Comparison of ENCODE assay signal across 17 cellular contexts in genomic region chr5:88401671-88402070, GRCh38.
DNase-seq lines count a peak whose midpoint lies in the region; ATAC-seq, FAIRE-seq and TF ChIP-seq lines count a peak whose summit lies in the region.
"Had no signal": no experiment of that assay in that cellular context is flagged by ENCODE, and none has a peak within 500 bp of the region (broad histone marks: within the 10 kb centered on the region; RNA-seq: fewer than 3 reads in every experiment).

No MANE protein-coding gene starts in this region.

- POLR2A ChIA-PET in RWPE1 (lab: Yijun Ruan, JAX; ENCODE audit: low non-redundant PET) = no interaction called here

- no peak for FAIRE-seq in astrocyte (lab: Jason Lieb, UNC)
- FAIRE-seq: A549, GM19239, H1 had no signal

- CTCF ChIA-PET in RWPE1 (lab: Yijun Ruan, JAX) = interaction anchor here (0.5 to 0.7 kb wide), 3 partner anchors 10 to 35 kb away, joined by 3 to 5 read pairs (median 3); no protein-coding TSS in a partner anchor

- ATAC-seq in GM23338 (no peak), HG02623 (IDR thresholded peaks at IDR 0.05; ENCODE audit: unreplicated experiment) (no peak), left ventricle myocardium superior (no peak)
- ATAC-seq: A549 had no signal

- H3K4me1 Mint-ChIP-seq in GM23338 = peaks cover 37% of the 10 kb centered on the region
- H3K4me1 Mint-ChIP-seq in astrocyte (ENCODE audit: low read depth, unreplicated experiment) = peaks cover 11% of the 10 kb centered on the region

- DNase-seq in GM23338 (ENCODE audit: low spot score) = no peak
- DNase-seq in astrocyte (ENCODE audit: low read depth) = no peak
- peak; percentile 54 for DNase-seq in globus pallidus (ENCODE audit: low spot score)
- peak in 2 of 49 donors; percentile 11 to 27 for DNase-seq in substantia nigra (lab: John Stamatoyannopoulos, UW)
- DNase-seq in RWPE1 (ENCODE audit: low spot score) = no peak
- no peak for DNase-seq in left ventricle myocardium superior
- DNase-seq: BE2C; CD4-positive, alpha-beta memory T cell; DND-41; GF-D8 had no signal

- no peak for TF ChIP-seq CTCF in GM23338 (conservative IDR thresholded peaks at IDR 0.05; ENCODE audit: low read depth in 2 of 2)
- no peak for TF ChIP-seq CTCF in astrocyte (IDR thresholded peaks at IDR 0.05; ENCODE audit: insufficient read depth, low read depth, low read length)
- no peak for TF ChIP-seq CTCF in RWPE1 (conservative IDR thresholded peaks at IDR 0.05; ENCODE audit: low read depth)

- no peak overlapping the region for H3K27ac ChIP-seq in GM23338 (ENCODE audit: low read depth)
- H3K27ac ChIP-seq in astrocyte (ENCODE audit: low read depth, low read length) = no peak overlapping the region
- H3K27ac ChIP-seq in substantia nigra (ENCODE audit: low read depth, low read length, poor library complexity, severe bottlenecking) = peak overlapping the region; percentile 28
- no peak overlapping the region for H3K27ac ChIP-seq in RWPE1
- H3K27ac ChIP-seq: A549, C4-2B, HL-60 had no signal

- H3K79me2 ChIP-seq in GM23338 (replicated peaks; ENCODE audit: insufficient read depth) (no peaks in the 10 kb centered on the region), astrocyte (ENCODE audit: insufficient read depth, low read length) (no peaks in the 10 kb centered on the region)

- intact Hi-C loops in left ventricle myocardium superior (cut with micrococcal nuclease) = no loop called here

- H3K36me3 Mint-ChIP-seq in GM23338 (ENCODE audit: low read depth) = no peaks in the 10 kb centered on the region
- no peaks in the 10 kb centered on the region for H3K36me3 Mint-ChIP-seq in astrocyte (ENCODE audit: low read depth, unreplicated experiment)
- H3K36me3 Mint-ChIP-seq: CD4-positive, alpha-beta memory T cell had no signal

- no peaks in the 10 kb centered on the region for H3K9me3 ChIP-seq in astrocyte (ENCODE audit: insufficient read depth, low read depth, low read length)
- H3K9me3 ChIP-seq: A549, BE2C, HAP-1 had no signal

- H3K27me3 Mint-ChIP-seq in GM23338 (ENCODE audit: insufficient read depth, low read depth, poor library complexity) (peaks cover 2% of the 10 kb centered on the region), astrocyte (ENCODE audit: low read depth, unreplicated experiment) (no peaks in the 10 kb centered on the region)

- no peaks in the 10 kb centered on the region for H4K20me1 ChIP-seq in GM23338 (replicated peaks; ENCODE audit: insufficient read depth)
- no peaks in the 10 kb centered on the region for H4K20me1 ChIP-seq in astrocyte (ENCODE audit: insufficient read depth, low read length)

- H3F3A ChIP-seq in GM23338 (replicated peaks; ENCODE audit: low read depth) = no peaks in the 10 kb centered on the region

- no peak overlapping the region for H3K27ac Mint-ChIP-seq in GM23338
- no peak overlapping the region for H3K27ac Mint-ChIP-seq in astrocyte (ENCODE audit: unreplicated experiment)
- H3K27ac Mint-ChIP-seq: CD4-positive, alpha-beta memory T cell had no signal

- H3K4me1 ChIP-seq in GM23338 (ENCODE audit: insufficient read depth) = peaks cover 52% of the 10 kb centered on the region
- peaks cover 17% of the 10 kb centered on the region for H3K4me1 ChIP-seq in astrocyte (ENCODE audit: insufficient read depth, low read length)
- H3K4me1 ChIP-seq: A549, BE2C had no signal

- no peak overlapping the region for H3K9ac ChIP-seq in astrocyte (ENCODE audit: low read length)

- no peak overlapping the region; the same call in 1 of the 2 replicates for H2AFZ ChIP-seq in GM23338
- peak overlapping the region; percentile 56 for H2AFZ ChIP-seq in astrocyte (ENCODE audit: low read depth, low read length)

- H3K9me2 ChIP-seq in GM23338 (ENCODE audit: insufficient read depth) = no peaks in the 10 kb centered on the region

- peaks cover 6% of the 10 kb centered on the region; the same call in 1 of the 2 replicates for H3K27me3 ChIP-seq in GM23338 (ENCODE audit: insufficient read depth)
- no peaks in the 10 kb centered on the region for H3K27me3 ChIP-seq in astrocyte (ENCODE audit: insufficient read depth, low read length)
- H3K27me3 ChIP-seq: BE2C had no signal

- no peak overlapping the region for H3K4me3 ChIP-seq in GM23338
- H3K4me3 ChIP-seq in astrocyte (ENCODE audit: insufficient read depth, low read depth, low read length) = no peak overlapping the region
- H3K4me3 ChIP-seq: A549, HAP-1 had no signal

- H3K4me3 Mint-ChIP-seq in GM23338 (no peak overlapping the region), astrocyte (ENCODE audit: unreplicated experiment) (no peak overlapping the region)
- H3K4me3 Mint-ChIP-seq: CD4-positive, alpha-beta memory T cell had no signal

- H3K9me3 Mint-ChIP-seq in GM23338 (no peaks in the 10 kb centered on the region), astrocyte (ENCODE audit: unreplicated experiment) (no peaks in the 10 kb centered on the region)

- H3K4me2 ChIP-seq in GM23338 (peak overlapping the region; percentile 46; the same call in 1 of the 2 replicates), astrocyte (ENCODE audit: low read length) (no peak overlapping the region)
- H3K4me2 ChIP-seq: A549 had no signal

- no peaks in the 10 kb centered on the region for H3K36me3 ChIP-seq in GM23338 (ENCODE audit: insufficient read depth)
- H3K36me3 ChIP-seq in astrocyte (ENCODE audit: insufficient read depth, low read length) = no peaks in the 10 kb centered on the region
- H3K36me3 ChIP-seq: BE2C, HAP-1 had no signal

TF ChIP-seq in GM23338, 12 proteins besides CTCF, POLR2A, EP300 and RAD21 (continues in another document):
- TF ChIP-seq POLR2AphosphoS5 (IDR thresholded peaks at IDR 0.05; ENCODE audit: low read depth) = no peak
- no peak for TF ChIP-seq EZH2phosphoT487 (IDR thresholded peaks at IDR 0.05; ENCODE audit: unreplicated experiment)
- TF ChIP-seq ZNF114 (CRISPR knock-in tag; IDR thresholded peaks at IDR 0.05) = no peak
- no peak for TF ChIP-seq ZNF331 (CRISPR knock-in tag; IDR thresholded peaks at IDR 0.05; ENCODE audit: low read depth)
- TF ChIP-seq ETS1 (IDR thresholded peaks at IDR 0.05) = no peak
